17 cellular contexts compared by ENCODE assay signal in the genomic region with DNA sequence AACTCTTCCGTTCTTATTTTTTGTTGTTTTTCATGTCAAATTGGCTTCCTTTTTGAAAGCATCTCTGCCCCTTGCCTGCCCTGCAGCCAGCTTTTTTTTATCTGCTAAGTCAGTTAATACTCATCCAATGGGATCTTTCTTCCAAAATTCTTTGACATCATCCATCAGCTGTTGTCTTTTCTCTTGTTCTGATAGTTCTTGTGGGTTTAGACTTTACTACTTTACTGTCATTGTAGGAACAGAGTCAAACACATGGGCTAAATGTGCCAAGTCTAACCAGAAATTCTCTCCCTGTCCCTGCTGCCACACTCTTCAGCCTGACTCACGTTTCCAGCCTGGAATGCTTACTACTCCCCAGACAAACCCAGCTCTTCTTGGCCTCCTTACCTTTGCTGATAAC.
"Had no signal": no experiment of that assay in that cellular context is flagged by ENCODE, and none has a peak within 500 bp of the region (broad histone marks: within the 10 kb centered on the region; RNA-seq: fewer than 3 reads in every experiment).

No MANE protein-coding gene starts in this region.

- H3K27ac Mint-ChIP-seq: activated T-helper 17 cell treated with anti-CD3 and anti-CD28 coated beads, Interleukin-2, amount 50 U/mL, for 72 hours; naive thymus-derived CD4-positive, alpha-beta T cell; stimulated activated naive B cell treated with anti-CD40 and anti-IgM and Interleukin-4, amounts not matched to agents 10 μg/mL and 1 μg/mL and 100 μg/mL, for 72 hours had no signal

- H3K36me3 Mint-ChIP-seq: stimulated activated naive B cell treated with anti-CD40 and anti-IgM and Interleukin-4, amounts not matched to agents 10 μg/mL and 1 μg/mL and 100 μg/mL, for 72 hours had no signal

- H3K4me2 ChIP-seq: smooth muscle cell had no signal

- H3K27ac ChIP-seq: brain microvascular endothelial cell, coronary artery, left lung, pancreas, right lobe of liver, thoracic aorta, upper lobe of right lung, WERI-Rb-1 had no signal

- H3K9me3 ChIP-seq: left lung, pancreas, right lobe of liver, thoracic aorta, upper lobe of right lung had no signal

- H3K27me3 ChIP-seq: brain microvascular endothelial cell, pancreas, right lobe of liver, upper lobe of right lung had no signal

- H3K9me3 Mint-ChIP-seq: activated T-helper 17 cell treated with anti-CD3 and anti-CD28 coated beads, Interleukin-2, amount 50 U/mL, for 72 hours; stimulated activated naive B cell treated with anti-CD40 and anti-IgM and Interleukin-4, amounts not matched to agents 10 μg/mL and 1 μg/mL and 100 μg/mL, for 72 hours had no signal

- ATAC-seq: activated T-helper 17 cell treated with anti-CD3 and anti-CD28 coated beads, Interleukin-2, amount 50 U/mL, for 72 hours; left lung; naive thymus-derived CD4-positive, alpha-beta T cell; right lobe of liver; stimulated activated naive B cell treated with anti-CD40 and anti-IgM and Interleukin-4, amounts not matched to agents 10 μg/mL and 1 μg/mL and 100 μg/mL, for 72 hours; upper lobe of right lung had no signal

- H3K36me3 ChIP-seq: brain microvascular endothelial cell, left lung, pancreas, right lobe of liver, thoracic aorta, upper lobe of right lung, WERI-Rb-1 had no signal

- H3K4me3 Mint-ChIP-seq: activated T-helper 17 cell treated with anti-CD3 and anti-CD28 coated beads, Interleukin-2, amount 50 U/mL, for 72 hours; naive thymus-derived CD4-positive, alpha-beta T cell; stimulated activated naive B cell treated with anti-CD40 and anti-IgM and Interleukin-4, amounts not matched to agents 10 μg/mL and 1 μg/mL and 100 μg/mL, for 72 hours had no signal

- H3K4me3 ChIP-seq: coronary artery, left lung, pancreas, right lobe of liver, smooth muscle cell, thoracic aorta, upper lobe of right lung had no signal

- DNase-seq: activated CD4-positive, alpha-beta T cell treated with anti-CD3 and anti-CD28 coated beads for 1 hour; activated CD4-positive, alpha-beta T cell treated with anti-CD3 and anti-CD28 coated beads, Interleukin-2, amount 50 U/mL, for 4 hours; activated naive CD4-positive, alpha-beta T cell treated with Interleukin-2 at 50 U/mL for 16 hours; anterior cingulate cortex; brain microvascular endothelial cell; left lung; mammary epithelial cell; naive thymus-derived CD4-positive, alpha-beta T cell; pancreas; right lobe of liver; stimulated activated naive B cell treated with anti-CD40 and anti-IgM and Interleukin-4, amounts not matched to agents 10 μg/mL and 1 μg/mL and 100 μg/mL, for 72 hours; upper lobe of right lung; WERI-Rb-1 had no signal
